Comparison of ENCODE assay signal across 16 cellular contexts in genomic region chr4:41561241-41561640, GRCh38. TPM values are rescaled to one million over a fixed set of nuclear protein-coding genes. Genes with fewer than 3 reads are reported as not detected.
A peak's percentile ranks its signal among the peaks of the same experiment; 100 is the strongest.
DNase-seq lines count a peak whose midpoint lies in the region; ATAC-seq and TF ChIP-seq lines count a peak whose summit lies in the region.
"Had no signal": no experiment of that assay in that cellular context is flagged by ENCODE, and none has a peak within 500 bp of the region (broad histone marks: within the 10 kb centered on the region; RNA-seq: fewer than 3 reads in every experiment).

No MANE protein-coding gene starts in this region.

- no peak overlapping the region for H3K4ac ChIP-seq in neuronal stem cell (ENCODE audit: low read length)

- no peaks in the 10 kb centered on the region for H3K79me1 ChIP-seq in neuronal stem cell (ENCODE audit: low read depth, low read length)

- no peak overlapping the region for H2BK5ac ChIP-seq in neuronal stem cell (ENCODE audit: low read length)

- H2BK12ac ChIP-seq in neuronal stem cell (ENCODE audit: low read length) = no peak overlapping the region

- no peak overlapping the region for H2BK120ac ChIP-seq in neuronal stem cell (ENCODE audit: low read depth, low read length)

- peak overlapping the region; percentile 12 for H3K27ac ChIP-seq in cingulate gyrus (ENCODE audit: low read depth, low read length)
- H3K27ac ChIP-seq in neuronal stem cell (replicated peaks; ENCODE audit: low read length) = no peak overlapping the region
- H3K27ac ChIP-seq: A549, GM23248, HL-60 had no signal

- H2AFZ ChIP-seq in neuronal stem cell (ENCODE audit: low read length) = peak overlapping the region; percentile 69
- H2AFZ ChIP-seq: GM23248 had no signal

- no peak overlapping the region for H3K23ac ChIP-seq in neuronal stem cell (ENCODE audit: low read depth, low read length, poor library complexity)

- H3K4me1 Mint-ChIP-seq in nephron = peaks cover 12% of the 10 kb centered on the region
- H3K4me1 Mint-ChIP-seq in effector memory CD8-positive, alpha-beta T cell (ENCODE audit: low read depth in 2 of 2) = no peaks in the 10 kb centered on the region
- H3K4me1 Mint-ChIP-seq: CD4-positive, alpha-beta memory T cell had no signal

- H2AK5ac ChIP-seq in neuronal stem cell (ENCODE audit: low read depth, low read length) = no peak overlapping the region

- H3K4me3 Mint-ChIP-seq in nephron = no peak overlapping the region
- no peak overlapping the region for H3K4me3 Mint-ChIP-seq in effector memory CD8-positive, alpha-beta T cell
- H3K4me3 Mint-ChIP-seq: CD4-positive, alpha-beta memory T cell had no signal

- H3K4me3 ChIP-seq in neuronal stem cell (ENCODE audit: low read length in 2 of 2) = no peak overlapping the region
- H3K4me3 ChIP-seq in MG63 = no peak overlapping the region
- H3K4me3 ChIP-seq: A549, GM23248 had no signal

- ATAC-seq in effector memory CD8-positive, alpha-beta T cell (replicated peaks) = no peak
- ATAC-seq: A549, HCT116 had no signal

- DNase-seq in neuronal stem cell (ENCODE audit: low spot score) (no peak), superior temporal gyrus (ENCODE audit: extremely low spot score) (peak; percentile 66), Kasumi-1 (lab: John Stamatoyannopoulos, UW) (no peak), MG63 (no peak), dedifferentiated amniotic fluid mesenchymal stem cell (ENCODE audit: extremely low spot score) (no peak)
- no peak for DNase-seq in effector memory CD8-positive, alpha-beta T cell
- DNase-seq: BE2C; CD4-positive, alpha-beta memory T cell; DND-41; GDM1; GM23248 had no signal

- H3K9ac ChIP-seq in neuronal stem cell (ENCODE audit: low read depth, low read length, poor library complexity) = no peak overlapping the region
- H3K9ac ChIP-seq: GM23248 had no signal

- no peak overlapping the region for H3K18ac ChIP-seq in neuronal stem cell (ENCODE audit: low read length)

- peaks cover 16% of the 10 kb centered on the region for H3K27me3 Mint-ChIP-seq in nephron (ENCODE audit: low read depth)
- no peaks in the 10 kb centered on the region for H3K27me3 Mint-ChIP-seq in effector memory CD8-positive, alpha-beta T cell

- no peaks in the 10 kb centered on the region for H3K9me3 Mint-ChIP-seq in nephron
- peaks cover 0 to 1% of the 10 kb centered on the region in 2 donors for H3K9me3 Mint-ChIP-seq in effector memory CD8-positive, alpha-beta T cell
- H3K9me3 Mint-ChIP-seq: CD4-positive, alpha-beta memory T cell had no signal

- H3K9me3 ChIP-seq in neuronal stem cell (replicated peaks in 1 of 2; ENCODE audit: control insufficient read depth in 2 of 2, insufficient read depth in 1 of 2, low read depth in 1 of 2, low read length in 2 of 2) (no peaks in the 10 kb centered on the region), MG63 (no peaks in the 10 kb centered on the region)
- H3K9me3 ChIP-seq: A549, BE2C had no signal

- H2BK15ac ChIP-seq in neuronal stem cell (ENCODE audit: low read length) = no peak overlapping the region

- TF ChIP-seq CTCF in nephron (IDR thresholded peaks at IDR 0.05; ENCODE audit: unreplicated experiment in 3 of 3) = no peak

- H3K14ac ChIP-seq in neuronal stem cell (ENCODE audit: low read length) = no peak overlapping the region

- no peak overlapping the region for H4K91ac ChIP-seq in neuronal stem cell (ENCODE audit: low read depth, low read length, poor library complexity)

- peaks cover 19 to 27% of the 10 kb centered on the region in 2 donors for H3K4me1 ChIP-seq in neuronal stem cell (ENCODE audit: control insufficient read depth in 2 of 2, insufficient read depth in 1 of 2, low read depth in 1 of 2, low read length in 2 of 2)

- H3K27ac Mint-ChIP-seq in nephron = peak overlapping the region; percentile 3 to 91 (median 66)
- no peak overlapping the region for H3K27ac Mint-ChIP-seq in effector memory CD8-positive, alpha-beta T cell
- H3K27ac Mint-ChIP-seq: CD4-positive, alpha-beta memory T cell had no signal

- WGBS in neuronal stem cell (ENCODE audit: extremely low coverage in 2 of 2, insufficient read length in 2 of 2, insufficient replicate concordance in 1 of 2), 2 donors = no CpG with 5 or more reads among the region's 3 CpGs

- H3K27me3 ChIP-seq in neuronal stem cell (ENCODE audit: control insufficient read depth in 3 of 3, insufficient read depth in 3 of 3, low read depth in 1 of 3, low read length in 3 of 3) = no peaks in the 10 kb centered on the region
- H3K27me3 ChIP-seq in MG63 = no peaks in the 10 kb centered on the region
- H3K27me3 ChIP-seq: BE2C had no signal

- H3K36me3 Mint-ChIP-seq in nephron (ENCODE audit: low read depth) = no peaks in the 10 kb centered on the region
- no peaks in the 10 kb centered on the region for H3K36me3 Mint-ChIP-seq in effector memory CD8-positive, alpha-beta T cell (ENCODE audit: insufficient read depth)
- H3K36me3 Mint-ChIP-seq: CD4-positive, alpha-beta memory T cell had no signal

- H3K36me3 ChIP-seq in neuronal stem cell (replicated peaks in 1 of 2; ENCODE audit: control insufficient read depth in 2 of 2, insufficient read depth in 2 of 2, low read length in 2 of 2) (no peaks in the 10 kb centered on the region), MG63 (no peaks in the 10 kb centered on the region)
- H3K36me3 ChIP-seq: BE2C had no signal

- H3K4me2 ChIP-seq in neuronal stem cell (ENCODE audit: insufficient read depth, low read length, poor library complexity, severe bottlenecking) = no peak overlapping the region
- H3K4me2 ChIP-seq: A549 had no signal

- no peak overlapping the region for H4K8ac ChIP-seq in neuronal stem cell (ENCODE audit: low read depth, low read length)

RNA-seq across cellular contexts. Expression of gene LIMCH1, which starts 23.3 kb away (rescaled TPM):
- polyA plus RNA-seq in neuronal stem cell (2013, experiment 1 of 2) = 10.0 TPM
- polyA plus RNA-seq in neuronal stem cell (2013, experiment 2 of 2) = 9.6 TPM
- 34.6 and 49.4 TPM in 2 replicates for total RNA-seq in MG63 (2014; rRNA removed; shearing (Covaris generic); ENCODE audit: low replicate concordance)
- total RNA-seq: CD4-positive, alpha-beta memory T cell had no signal
- polyA plus RNA-seq: CD4-positive, alpha-beta memory T cell had no signal

Comparison
In these comparisons a context has a peak if more than half of its experiments do, and no peak if none do; other contexts are left out.
1. H3K27ac Mint-ChIP-seq: peak in nephron (3 of 3); none in effector memory CD8-positive, alpha-beta T cell (0 of 2).